In genomic region chr11:9461760-9462134, GRCh38 we compare ENCODE assay signal across 8 cellular contexts. TPM values are rescaled to one million over a fixed set of nuclear protein-coding genes. Genes with fewer than 3 reads are reported as not detected.
DNase-seq lines count a peak whose midpoint lies in the region; ATAC-seq, FAIRE-seq and TF ChIP-seq lines count a peak whose summit lies in the region.

No MANE protein-coding gene starts in this region.

- in situ Hi-C loops in G401 (cut with HindIII; ENCODE audit: low sequenced_read_pairs): no loop called here
- in situ Hi-C loops in GM12878 (cut with MboI): no loop called here

- H3K36me3 ChIP-seq in MG63: peaks cover 8% of the 10 kb centered on the region
- no peaks in the 10 kb centered on the region for H3K36me3 ChIP-seq in GM12878 (ENCODE audit: control insufficient read depth in 2 of 2, insufficient read depth in 2 of 2, low read length in 1 of 2)

- no peak for TF ChIP-seq RAD21 in GM12878 (IDR thresholded peaks at IDR 0.05; ENCODE audit: insufficient read depth, low read depth, low read length)

- TSS peak; percentile 90 for BruUV-seq in GM12878 (replicated peaks; lab: Mats Ljungman, UMichigan)

- CTCF ChIA-PET in GM12878 (lab: Yijun Ruan, JAX): interaction anchor here (0.6 to 4.2 kb wide), 5 partner anchors 18 to 547 kb away, joined by 3 to 35 read pairs (median 3); no protein-coding TSS in a partner anchor

- SMC1A ChIA-PET in GM12878 (lab: Charles Lee; ENCODE audit: uncharacterized antibody, unreplicated experiment): interaction anchor here (0.6 to 3.5 kb wide), 6 partner anchors 13 to 929 kb away, joined by 3 to 21 read pairs (median 3); no protein-coding TSS in a partner anchor

- H3K9me3 ChIP-seq in MG63: no peaks in the 10 kb centered on the region
- H3K9me3 ChIP-seq in GM12878 (replicated peaks; ENCODE audit: control insufficient read depth, insufficient read depth, low read length): no peaks in the 10 kb centered on the region

- peak; percentile 27 for FAIRE-seq in GM12878 (lab: Jason Lieb, UNC)

- DNase-seq in G401 (ENCODE audit: low spot score): peak; percentile 34
- no peak for DNase-seq in MG63
- no peak for DNase-seq in GM12878 (ENCODE audit: low read depth, low spot score)
- DNase-seq in kidney glomerular epithelial cell (lab: John Stamatoyannopoulos, UW): peak; percentile 29
- peak; percentile 69 for DNase-seq in superior temporal gyrus (ENCODE audit: extremely low spot score)
- DNase-seq in NCI-H2107 treated with DMSO at 0.1 percent for 48 hours (lab: John Stamatoyannopoulos, UW; ENCODE audit: unreplicated experiment): no peak
- DNase-seq in activated gamma-delta T cell treated with Interleukin-2 at 50 U/mL for 16 hours: no peak

- TF ChIP-seq EP300 in GM12878 (IDR thresholded peaks at IDR 0.05; ENCODE audit: borderline replicate concordance in 1 of 2, control insufficient read depth in 1 of 2, low read depth in 2 of 2, low read length in 2 of 2): no peak

- ATAC-seq in GM12878 (no peak), HG02840 (IDR thresholded peaks at IDR 0.05; ENCODE audit: low FRiP score, unreplicated experiment) (no peak)

- POLR2A ChIA-PET in GM12878 (lab: Charles Lee): interaction anchor here (1.0 to 2.7 kb wide), 6 partner anchors 14 to 152 kb away, joined by 3 to 11 read pairs (median 8); no protein-coding TSS in a partner anchor

- no peaks in the 10 kb centered on the region for H4K20me1 ChIP-seq in GM12878 (ENCODE audit: control insufficient read depth, insufficient read depth)

- H3K4me1 ChIP-seq in GM12878 (ENCODE audit: control insufficient read depth, insufficient read depth, low read length): peaks cover 7% of the 10 kb centered on the region

- H3K4me2 ChIP-seq in GM12878 (ENCODE audit: control insufficient read depth, insufficient read depth): peak overlapping the region; percentile 83

- peaks cover 51% of the 10 kb centered on the region for H3K79me2 ChIP-seq in GM12878 (ENCODE audit: control insufficient read depth, insufficient read depth, low read length)

- H2AFZ ChIP-seq in GM12878 (ENCODE audit: control insufficient read depth, low read depth, low read length): 0 out of 2 replicates have a peak overlapping the region, but pooled peaks have one; percentile 58

- WGBS in GM12878 (ENCODE audit: insufficient coverage, insufficient replicate concordance, low lambda C conversion rate, missing lambda C conversion rate): under 1% methylated on average over 10 of the region's 10 CpGs

- peak overlapping the region; percentile 63 for H3K4me3 ChIP-seq in MG63
- peak overlapping the region; percentile 64 for H3K4me3 ChIP-seq in GM12878

- H3K27me3 ChIP-seq in MG63 (no peaks in the 10 kb centered on the region), GM12878 (replicated peaks in 1 of 2; ENCODE audit: control insufficient read depth in 2 of 2, insufficient read depth in 2 of 2, low read length in 1 of 2) (no peaks in the 10 kb centered on the region)

- intact Hi-C loops in GM12878 (cut with micrococcal nuclease; ENCODE audit: unreplicated experiment): loop anchor here (2.0 to 5.0 kb wide), 5 partner anchors 45 to 286 kb away; partner anchors contain the start of gene WEE1

- peak overlapping the region; percentile 99 for H3K9ac ChIP-seq in GM12878 (ENCODE audit: control insufficient read depth, insufficient read depth, low read length)

- TF ChIP-seq POLR2A in GM12878 (IDR thresholded peaks at IDR 0.05; ENCODE audit: low read depth, low read length): no peak

- peak overlapping the region; percentile 97 for H3K27ac ChIP-seq in GM12878 (ENCODE audit: control insufficient read depth, insufficient read depth)

- RAD21 ChIA-PET in GM12878 (lab: Charles Lee; ENCODE audit: unreplicated experiment): interaction anchor here (0.6 to 3.7 kb wide), 7 partner anchors 13 to 499 kb away, joined by 3 to 20 read pairs (median 3); partner anchors contain the start of gene IPO7

- no peak for TF ChIP-seq CTCF in GM12878 (IDR thresholded peaks at IDR 0.05 in 2 of 3, conservative IDR thresholded peaks at IDR 0.05 in 1 of 3; ENCODE audit: control insufficient read depth in 2 of 3, extremely low read depth in 1 of 3, insufficient read depth in 1 of 3, low read depth in 3 of 3, low read length in 3 of 3)

TF ChIP-seq in GM12878, 131 proteins besides CTCF, POLR2A, EP300 and RAD21 (continues in another document):
- TF ChIP-seq, protein P1, sequence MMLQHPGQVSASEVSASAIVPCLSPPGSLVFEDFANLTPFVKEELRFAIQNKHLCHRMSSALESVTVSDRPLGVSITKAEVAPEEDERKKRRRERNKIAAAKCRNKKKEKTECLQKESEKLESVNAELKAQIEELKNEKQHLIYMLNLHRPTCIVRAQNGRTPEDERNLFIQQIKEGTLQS (IDR thresholded peaks at IDR 0.05; ENCODE audit: borderline replicate concordance, extremely low read depth, low read depth, low read length): no peak
- peak; percentile 24; the same call in 1 of the 2 replicates for TF ChIP-seq ZBTB40 (IDR thresholded peaks at IDR 0.05; ENCODE audit: borderline replicate concordance)
- no peak for TF ChIP-seq HCFC1 (IDR thresholded peaks at IDR 0.05; ENCODE audit: low read length)
- TF ChIP-seq PAX5 (IDR thresholded peaks at IDR 0.05; ENCODE audit: borderline replicate concordance, low read depth, low read length): no peak
- TF ChIP-seq, protein P2, sequence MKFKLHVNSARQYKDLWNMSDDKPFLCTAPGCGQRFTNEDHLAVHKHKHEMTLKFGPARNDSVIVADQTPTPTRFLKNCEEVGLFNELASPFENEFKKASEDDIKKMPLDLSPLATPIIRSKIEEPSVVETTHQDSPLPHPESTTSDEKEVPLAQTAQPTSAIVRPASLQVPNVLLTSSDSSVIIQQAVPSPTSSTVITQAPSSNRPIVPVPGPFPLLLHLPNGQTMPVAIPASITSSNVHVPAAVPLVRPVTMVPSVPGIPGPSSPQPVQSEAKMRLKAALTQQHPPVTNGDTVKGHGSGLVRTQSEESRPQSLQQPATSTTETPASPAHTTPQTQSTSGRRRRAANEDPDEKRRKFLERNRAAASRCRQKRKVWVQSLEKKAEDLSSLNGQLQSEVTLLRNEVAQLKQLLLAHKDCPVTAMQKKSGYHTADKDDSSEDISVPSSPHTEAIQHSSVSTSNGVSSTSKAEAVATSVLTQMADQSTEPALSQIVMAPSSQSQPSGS (IDR thresholded peaks at IDR 0.05; ENCODE audit: low read length): peak; percentile 19; the same call in 1 of the 2 replicates
- TF ChIP-seq FOXM1 (IDR thresholded peaks at IDR 0.05; ENCODE audit: low read depth, low read length): peak; percentile 13; the same call in 1 of the 2 replicates
- TF ChIP-seq RUNX3 (IDR thresholded peaks at IDR 0.05; ENCODE audit: low read length): peak; percentile 37; the same call in 1 of the 2 replicates
- no peak for TF ChIP-seq SIN3A (IDR thresholded peaks at IDR 0.05; ENCODE audit: low read depth, low read length)

RNA-seq across cellular contexts. Expression of gene ZNF143, which starts 0.9 kb away (rescaled TPM):
- 4.7 and 24.5 TPM in 2 replicates for total RNA-seq in G401 (2014; rRNA removed; shearing (Covaris generic))
- 11.4 and 22.9 TPM in 2 replicates for total RNA-seq in MG63 (2014; rRNA removed; shearing (Covaris generic); ENCODE audit: low replicate concordance)
- total RNA-seq in GM12878 (2013; cell fraction: nucleolus; rRNA removed): 50.3 and 68.1 TPM in 2 replicates
- 15.3 and 20.0 TPM in 2 replicates for total RNA-seq in GM12878 (2014; rRNA removed)
- 25.4 and 29.5 TPM in 2 replicates for total RNA-seq in GM12878 (2014; rRNA removed; fragmentation: Illumina TruSeq; extraction: Trizol)
- 18.5 and 22.1 TPM in 2 replicates for total RNA-seq in GM12878 (2021)
- 19.6 TPM for polyA plus RNA-seq in GM12878 (2011; ENCODE audit: low read depth)
- polyA plus RNA-seq in GM12878 (2011; rRNA removed): 33.9 and 48.7 TPM in 2 replicates
- polyA plus RNA-seq in GM12878 (2011; cell fraction: cytosol; rRNA removed): 32.8 and 40.1 TPM in 2 replicates
- polyA plus RNA-seq in GM12878 (2011; cell fraction: nucleus; rRNA removed): 24.6 and 30.6 TPM in 2 replicates
- 13.0 and 14.9 TPM in 2 replicates for polyA plus RNA-seq in GM12878 (2012)
- polyA plus RNA-seq in GM12878 (2014; fragmentation: Illumina TruSeq; extraction: Trizol): 20.3 and 25.0 TPM in 2 replicates
- polyA plus RNA-seq in GM12878 (2014; fragmentation: Nextera tagmentation; extraction: Ambion mirVana): 10 to 100 TPM; 16.1 to 18.3 TPM
- polyA plus RNA-seq in GM12878 (2014; rRNA removed): 13.6 and 16.0 TPM in 2 replicates
- 10 to 100 TPM; 20.6 to 21.8 TPM for polyA plus RNA-seq in GM12878 (2016; fragmentation: Nextera tagmentation; extraction: Ambion mirVana)
- 93.2 and 153 TPM in 2 replicates for polyA minus RNA-seq in GM12878 (2011; rRNA and poly(A)+ RNA removed)
- 15.5 and 17.0 TPM in 2 replicates for polyA minus RNA-seq in GM12878 (2011; cell fraction: cytosol; rRNA and poly(A)+ RNA removed)
- polyA minus RNA-seq in GM12878 (2011; cell fraction: nucleus; rRNA and poly(A)+ RNA removed): 16.8 and 29.9 TPM in 2 replicates

Comparison
In these comparisons a context has a peak if more than half of its experiments do, and no peak if none do; other contexts are left out.
1. DNase-seq: peak in G401 (single experiment), kidney glomerular epithelial cell (single experiment) and superior temporal gyrus (single experiment); none in MG63 (single experiment), GM12878 (single experiment), NCI-H2107 treated with DMSO at 0.1 percent for 48 hours (single experiment) and activated gamma-delta T cell treated with Interleukin-2 at 50 U/mL for 16 hours (single experiment).